21 cellular contexts compared by ENCODE assay signal in the genomic region with DNA sequence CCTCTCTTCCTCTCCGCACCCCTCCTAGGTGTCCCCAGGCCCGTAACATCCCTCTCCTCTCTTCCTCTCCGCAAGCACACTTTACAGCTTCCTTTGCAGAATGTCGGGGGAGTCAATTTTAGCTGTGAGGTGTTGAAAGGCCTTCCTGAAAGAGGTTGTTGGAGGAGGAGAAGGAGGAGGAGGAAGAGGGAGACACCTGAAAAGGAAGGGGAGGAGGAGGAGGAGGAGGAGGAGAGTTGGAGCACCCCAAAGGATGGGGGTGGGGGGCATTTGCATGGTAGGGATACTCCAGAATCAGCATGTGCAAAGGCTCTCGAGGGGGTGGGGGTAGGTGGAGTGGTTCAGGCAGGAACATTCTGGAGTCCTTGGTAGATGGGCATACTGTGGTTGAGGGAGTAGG.
DNase-seq lines count a peak whose midpoint lies in the region; ATAC-seq, FAIRE-seq and TF ChIP-seq lines count a peak whose summit lies in the region.
"Had no signal": no experiment of that assay in that cellular context is flagged by ENCODE, and none has a peak within 500 bp of the region (broad histone marks: within the 10 kb centered on the region; RNA-seq: fewer than 3 reads in every experiment).

No MANE protein-coding gene starts in this region.

- no peak for TF ChIP-seq POLR2A in H1 (IDR thresholded peaks at IDR 0.05; ENCODE audit: control extremely low read depth in 1 of 2, low read depth in 2 of 2, low read length in 2 of 2)

- no peak overlapping the region for H2BK12ac ChIP-seq in H1 (ENCODE audit: low read depth, low read length)

- peaks cover 0 to 9% (median 2%) of the 10 kb centered on the region in 4 experiments; a peak in 3 of 7 replicates for H3K4me1 ChIP-seq in H1 (replicated peaks in 1 of 4; ENCODE audit: control insufficient read depth in 3 of 4, insufficient read depth in 4 of 4, low read length in 3 of 4)
- H3K4me1 ChIP-seq: Caco-2 had no signal

- H2AFZ ChIP-seq in H1 (ENCODE audit: low read length): 0 out of 2 replicates have a peak overlapping the region, but pooled peaks have one; percentile 63
- H2AFZ ChIP-seq in neural cell (ENCODE audit: low read depth, low read length): no peak overlapping the region
- H2AFZ ChIP-seq: GM23248 had no signal

- FAIRE-seq in H1 (lab: Jason Lieb, UNC) (no peak), urothelium cell line (lab: Jason Lieb, UNC) (peak; percentile 35)
- FAIRE-seq: A204.1, D721Med, G401.6, GM12891, HTR-8/SVneo had no signal

- no peak for DNase-seq in WTC11 (ENCODE audit: low spot score)
- no peak for DNase-seq in H1 (ENCODE audit: low read depth in 1 of 2, low spot score in 2 of 2)
- DNase-seq in urothelium cell line (ENCODE audit: low spot score): no peak
- no peak for DNase-seq in NCI-H146 treated with DMSO at 0.1 percent for 48 hours (lab: John Stamatoyannopoulos, UW; ENCODE audit: unreplicated experiment)
- DNase-seq: ACHN; Caco-2; CD4-positive, alpha-beta T cell; GM23248; H7; HFFc6; IMR-90 had no signal

- TF ChIP-seq RAD21 in H1 (IDR thresholded peaks at IDR 0.05 in 1 of 2, conservative IDR thresholded peaks at IDR 0.05 in 1 of 2; ENCODE audit: low read depth in 2 of 2, low read length in 2 of 2) (no peak), neural cell (conservative IDR thresholded peaks at IDR 0.05) (no peak)

- no peak overlapping the region; the same call in 1 of the 2 replicates for H2BK15ac ChIP-seq in H1 (ENCODE audit: low read length)

- no peak overlapping the region for H3K18ac ChIP-seq in H1 (ENCODE audit: extremely low read depth, low read length)

- no peaks in the 10 kb centered on the region; the same call in 1 of the 2 replicates for H3K27me3 Mint-ChIP-seq in WTC11 (ENCODE audit: low read depth)

- H3K4me3 ChIP-seq in H1 (ENCODE audit: extremely low read depth in 1 of 4, insufficient read depth in 2 of 4, low read depth in 3 of 4, low read length in 4 of 4) (no peak overlapping the region), neural cell (ENCODE audit: low read length) (no peak overlapping the region)
- H3K4me3 ChIP-seq: GM23248 had no signal

- ATAC-seq in WTC11 (peak; percentile 34; the same call in 1 of the 2 replicates), GM18861 (IDR thresholded peaks at IDR 0.05; ENCODE audit: unreplicated experiment) (no peak), HG03039 (IDR thresholded peaks at IDR 0.05; ENCODE audit: unreplicated experiment) (no peak)
- ATAC-seq: HCT116 had no signal

- POLR2A ChIA-PET in WTC11 (lab: Charles Lee): no interaction called here
- POLR2A ChIA-PET in H1 (lab: Charles Lee; ENCODE audit: partially characterized antibody): no interaction called here

- no peaks in the 10 kb centered on the region for H3F3A ChIP-seq in neural cell (ENCODE audit: insufficient read depth, low read length, poor library complexity, severe bottlenecking)

- H2AK5ac ChIP-seq in H1 (ENCODE audit: low read depth, low read length): no peak overlapping the region

- H3K56ac ChIP-seq in H1 (replicated peaks; ENCODE audit: insufficient read length, low read depth, low read length): no peak overlapping the region

- H3K4me2 ChIP-seq in H1 (ENCODE audit: insufficient read depth in 1 of 2, low read depth in 2 of 2, low read length in 2 of 2) (no peak overlapping the region), neural cell (ENCODE audit: low read length) (no peak overlapping the region)

- H3K9me3 ChIP-seq in H1 (ENCODE audit: insufficient read depth in 2 of 2, low read depth in 1 of 2, low read length in 1 of 2) (no peaks in the 10 kb centered on the region), neural cell (ENCODE audit: low read length) (no peaks in the 10 kb centered on the region)
- H3K9me3 ChIP-seq: Caco-2 had no signal

- H3K4me3 Mint-ChIP-seq in WTC11: no peak overlapping the region
- H3K4me3 Mint-ChIP-seq: CD4-positive, alpha-beta T cell; HFFc6 had no signal

- H3K4ac ChIP-seq in H1 (replicated peaks; ENCODE audit: insufficient read length, low read depth, low read length): no peak overlapping the region

- no peak overlapping the region for H3K27ac ChIP-seq in H1 (ENCODE audit: low read depth, low read length)
- H3K27ac ChIP-seq in neural cell (ENCODE audit: low read length): peak overlapping the region; percentile 26
- H3K27ac ChIP-seq: C4-2B, GM23248 had no signal

- no peak overlapping the region for H2BK5ac ChIP-seq in H1 (ENCODE audit: low read depth, low read length)

- peaks cover 12% of the 10 kb centered on the region for H3K4me1 Mint-ChIP-seq in WTC11

- H3K36me3 ChIP-seq in H1 (ENCODE audit: control insufficient read depth in 2 of 4, insufficient read depth in 4 of 4, low read length in 3 of 4): no peaks in the 10 kb centered on the region
- H3K36me3 ChIP-seq in neural cell (ENCODE audit: insufficient read depth, low read length): no peaks in the 10 kb centered on the region

- H3K27me3 ChIP-seq in H1 (replicated peaks in 1 of 4; ENCODE audit: control insufficient read depth in 3 of 4, extremely low read depth in 1 of 4, insufficient read depth in 3 of 4, low read length in 3 of 4) (peaks cover 0 to 2% (median 0%) of the 10 kb centered on the region in 4 experiments; a peak in 1 of 7 replicates), neural cell (ENCODE audit: insufficient read depth, low read depth, low read length) (no peaks in the 10 kb centered on the region)

- H3K79me2 ChIP-seq in H1 (ENCODE audit: control insufficient read depth in 1 of 2, insufficient read depth in 2 of 2, low read length in 2 of 2): no peaks in the 10 kb centered on the region
- H3K79me2 ChIP-seq in neural cell (replicated peaks; ENCODE audit: insufficient read depth, low read length): no peaks in the 10 kb centered on the region

- no peak overlapping the region for H3K27ac Mint-ChIP-seq in WTC11
- H3K27ac Mint-ChIP-seq: CD4-positive, alpha-beta T cell; HFFc6 had no signal

- CTCF ChIA-PET in WTC11 (lab: Charles Lee): interaction anchor here (0.6 to 1.4 kb wide), 2 partner anchors 20 to 31 kb away, joined by 3 read pairs; no protein-coding TSS in a partner anchor
- CTCF ChIA-PET in H1 (lab: Charles Lee; ENCODE audit: partially characterized antibody): interaction anchor here (0.8 kb wide), 1 partner anchor 23 kb away, joined by 3 read pairs; no protein-coding TSS in a partner anchor

- H3K79me1 ChIP-seq in H1 (ENCODE audit: low read depth, low read length): no peaks in the 10 kb centered on the region

- H3K14ac ChIP-seq in H1 (ENCODE audit: insufficient read length): no peak overlapping the region

- H4K8ac ChIP-seq in H1 (ENCODE audit: extremely low read depth, insufficient read depth, low read length): no peak overlapping the region

- 76% methylated on average over 4 of the region's 5 CpGs; no CpG with 5 or more reads in 1 of the 2 experiments for WGBS in H1 (ENCODE audit: extremely low coverage in 1 of 2, insufficient coverage in 1 of 2, insufficient read length in 1 of 2, insufficient replicate concordance in 2 of 2, low coverage in 1 of 2, low lambda C conversion rate in 2 of 2, missing lambda C conversion rate in 1 of 2), 2 experiments

- H4K91ac ChIP-seq in H1 (replicated peaks; ENCODE audit: insufficient read length, low read length): no peak overlapping the region

- no peak overlapping the region for H4K5ac ChIP-seq in H1 (ENCODE audit: insufficient read length, low read depth, low read length)

- H3K9ac ChIP-seq in H1 (replicated peaks in 1 of 4; ENCODE audit: extremely low read depth in 1 of 4, low read depth in 3 of 4, low read length in 3 of 4) (no peak overlapping the region), neural cell (ENCODE audit: low read length) (no peak overlapping the region)
- H3K9ac ChIP-seq: GM23248 had no signal

- H3K36me3 Mint-ChIP-seq in WTC11: no peaks in the 10 kb centered on the region

- TF ChIP-seq EP300 in H1 (IDR thresholded peaks at IDR 0.05; ENCODE audit: borderline replicate concordance in 1 of 2, low read depth in 2 of 2, low read length in 2 of 2): no peak
- no peak for TF ChIP-seq EP300 in neural cell (conservative IDR thresholded peaks at IDR 0.05; ENCODE audit: poor library complexity, severe bottlenecking)

- TF ChIP-seq CTCF in WTC11 (IDR thresholded peaks at IDR 0.05): no peak
- no peak for TF ChIP-seq CTCF in H1 (IDR thresholded peaks at IDR 0.05; ENCODE audit: control extremely low read depth in 1 of 3, insufficient read depth in 1 of 3, low read depth in 1 of 3, low read length in 3 of 3)
- no peak for TF ChIP-seq CTCF in neural cell (IDR thresholded peaks at IDR 0.05; ENCODE audit: poor library complexity, severe bottlenecking)

- no peak overlapping the region for H2BK120ac ChIP-seq in H1 (replicated peaks; ENCODE audit: low read depth, low read length)

- peaks cover 8% of the 10 kb centered on the region; the same call in 1 of the 2 replicates for H3K9me3 Mint-ChIP-seq in WTC11
- H3K9me3 Mint-ChIP-seq: CD4-positive, alpha-beta T cell had no signal

- H3K23me2 ChIP-seq in H1 (ENCODE audit: low read depth, low read length): peaks cover 6% of the 10 kb centered on the region; the same call in 1 of the 2 replicates

- H4K20me1 ChIP-seq in H1 (replicated peaks in 1 of 2; ENCODE audit: control insufficient read depth in 1 of 2, insufficient read depth in 2 of 2, low read length in 2 of 2) (no peaks in the 10 kb centered on the region), neural cell (ENCODE audit: insufficient read depth) (no peaks in the 10 kb centered on the region)

- no peaks in the 10 kb centered on the region for H3K9me2 ChIP-seq in neural cell (ENCODE audit: insufficient read depth, low read length)

- no peak overlapping the region for H2BK20ac ChIP-seq in H1 (ENCODE audit: low read length)

- H3K23ac ChIP-seq in H1 (ENCODE audit: insufficient read length): no peak overlapping the region

TF ChIP-seq in WTC11, 78 proteins besides CTCF, POLR2A, EP300 and RAD21:
- 0 out of 2 replicates have a peak, but pooled peaks have one; percentile 53 for TF ChIP-seq ZNF263 (CRISPR knock-in tag; IDR thresholded peaks at IDR 0.05; ENCODE audit: low read depth)
- no peak for TF ChIP-seq PRRX2 (CRISPR knock-in tag; IDR thresholded peaks at IDR 0.05)

TF ChIP-seq in H1, 55 proteins besides CTCF, POLR2A, EP300 and RAD21 (continues in another document):
- no peak for TF ChIP-seq SUZ12 (IDR thresholded peaks at IDR 0.05; ENCODE audit: low read length)
- TF ChIP-seq EGR1 (IDR thresholded peaks at IDR 0.05; ENCODE audit: borderline replicate concordance, low read depth, low read length): no peak
- TF ChIP-seq CREB1 (IDR thresholded peaks at IDR 0.05): no peak
- TF ChIP-seq PHF8 (conservative IDR thresholded peaks at IDR 0.05; ENCODE audit: low read depth, low read length): no peak
- TF ChIP-seq RFX5 (IDR thresholded peaks at IDR 0.05; ENCODE audit: borderline replicate concordance, low read depth, low read length): no peak

TF ChIP-seq in neural cell, 6 proteins besides CTCF, POLR2A, EP300 and RAD21 (continues in another document):
- TF ChIP-seq SMC3 (conservative IDR thresholded peaks at IDR 0.05; ENCODE audit: poor library complexity) (no peak), MXI1 (conservative IDR thresholded peaks at IDR 0.05; ENCODE audit: poor library complexity, severe bottlenecking) (no peak), EZH2 (IDR thresholded peaks at IDR 0.05; ENCODE audit: borderline replicate concordance, insufficient read depth, low read length, poor library complexity, severe bottlenecking) (no peak), POLR2AphosphoS5 (IDR thresholded peaks at IDR 0.05) (no peak)
